ENCODE assay signal across 10 cellular contexts in genomic region chr1:78142731-78143130, GRCh38.
DNase-seq lines count a peak whose midpoint lies in the region; ATAC-seq and TF ChIP-seq lines count a peak whose summit lies in the region.
"Had no signal": no experiment of that assay in that cellular context is flagged by ENCODE, and none has a peak within 500 bp of the region (broad histone marks: within the 10 kb centered on the region; RNA-seq: fewer than 3 reads in every experiment).

No MANE protein-coding gene starts in this region.

- H3K9me3 ChIP-seq in Loucy (ENCODE audit: insufficient read depth, low read depth, low read length) (no peaks in the 10 kb centered on the region), lower lobe of right lung (no peaks in the 10 kb centered on the region), heart left ventricle (no peaks in the 10 kb centered on the region)
- H3K9me3 ChIP-seq: thoracic aorta had no signal

- DNase-seq in GM12865 (ENCODE audit: low read depth): no peak
- no peak for DNase-seq in lower lobe of right lung
- DNase-seq in NOMO-1 treated with DMSO at 0.1 percent for 48 hours (lab: John Stamatoyannopoulos, UW; ENCODE audit: unreplicated experiment): no peak
- no peak for DNase-seq in UCSD-AML1 (lab: John Stamatoyannopoulos, UW; ENCODE audit: unreplicated experiment)
- DNase-seq in heart left ventricle: no peak
- DNase-seq: NCI-H187 had no signal

- H3K27me3 ChIP-seq in Loucy (ENCODE audit: insufficient read depth, low read length, poor library complexity, severe bottlenecking) (no peaks in the 10 kb centered on the region), lower lobe of right lung (ENCODE audit: low read depth) (no peaks in the 10 kb centered on the region), heart left ventricle (no peaks in the 10 kb centered on the region)

- H3K36me3 ChIP-seq in Loucy (ENCODE audit: insufficient read depth, low read length) (no peaks in the 10 kb centered on the region), lower lobe of right lung (no peaks in the 10 kb centered on the region), heart left ventricle (no peaks in the 10 kb centered on the region)
- H3K36me3 ChIP-seq: thoracic aorta had no signal

- no peak for TF ChIP-seq POLR2A in heart left ventricle (IDR thresholded peaks at IDR 0.05)

- no peaks in the 10 kb centered on the region for H3K9me2 ChIP-seq in Loucy (replicated peaks; ENCODE audit: low read depth, low read length)

- ATAC-seq in GM21723 (IDR thresholded peaks at IDR 0.05; ENCODE audit: unreplicated experiment) (peak; percentile 33), lower lobe of right lung (no peak), heart left ventricle (no peak), GM21390 (IDR thresholded peaks at IDR 0.05; ENCODE audit: unreplicated experiment) (no peak)

- H3K4me1 ChIP-seq in Loucy (ENCODE audit: insufficient read depth, low read length, poor library complexity, severe bottlenecking) (no peaks in the 10 kb centered on the region), lower lobe of right lung (peaks cover 3% of the 10 kb centered on the region), heart left ventricle (peaks cover 0 to 9% (median 0%) of the 10 kb centered on the region in 12 donors)

- no peaks in the 10 kb centered on the region for H4K20me1 ChIP-seq in Loucy (ENCODE audit: insufficient read depth, low read length, poor library complexity, severe bottlenecking)

- H3K4me2 ChIP-seq in Loucy (ENCODE audit: low read depth, low read length, poor library complexity, severe bottlenecking): peak overlapping the region; percentile 50

- no peak overlapping the region for H3K9ac ChIP-seq in Loucy (ENCODE audit: low read depth, low read length, poor library complexity, severe bottlenecking)

- H3F3A ChIP-seq in Loucy (ENCODE audit: low read depth): no peaks in the 10 kb centered on the region

- H3K4me3 ChIP-seq in GM12865 (ENCODE audit: low read depth, low read length) (peak overlapping the region; percentile 37), Loucy (ENCODE audit: low read length, poor library complexity, severe bottlenecking) (peak overlapping the region; percentile 46), lower lobe of right lung (peak overlapping the region; percentile 42), heart left ventricle (peak overlapping the region in 2 of 12 donors; percentile 6 to 21)
- H3K4me3 ChIP-seq: thoracic aorta had no signal

- no peaks in the 10 kb centered on the region for H3K79me2 ChIP-seq in Loucy (ENCODE audit: insufficient read depth, low read length)

- H3K27ac ChIP-seq in lower lobe of right lung: no peak overlapping the region
- H3K27ac ChIP-seq in heart left ventricle: no peak overlapping the region
- H3K27ac ChIP-seq: thoracic aorta had no signal

- TF ChIP-seq CTCF in GM12865 (IDR thresholded peaks at IDR 0.05; ENCODE audit: insufficient read depth, low read depth, low read length, missing control alignments): no peak
- no peak for TF ChIP-seq CTCF in Loucy (conservative IDR thresholded peaks at IDR 0.05; ENCODE audit: low read length)
- TF ChIP-seq CTCF in lower lobe of right lung (IDR thresholded peaks at IDR 0.05): no peak
- TF ChIP-seq CTCF in heart left ventricle (IDR thresholded peaks at IDR 0.05): no peak

- WGBS in heart left ventricle, 4 donors: 74 to 94% (median 78%) methylated on average over 4 of the region's 4 CpGs

- intact Hi-C loops in lower lobe of right lung (cut with DNase I) (no loop called here), heart left ventricle (cut with DNase I) (loop anchor here in 3 of 10 donors (5.0 to 10.0 kb wide), 4 partner anchors 462 to 535 kb away; no protein-coding TSS in a partner anchor)

- peak overlapping the region; percentile 86 for H2AFZ ChIP-seq in Loucy (ENCODE audit: low read length)
